In the genomic region with DNA sequence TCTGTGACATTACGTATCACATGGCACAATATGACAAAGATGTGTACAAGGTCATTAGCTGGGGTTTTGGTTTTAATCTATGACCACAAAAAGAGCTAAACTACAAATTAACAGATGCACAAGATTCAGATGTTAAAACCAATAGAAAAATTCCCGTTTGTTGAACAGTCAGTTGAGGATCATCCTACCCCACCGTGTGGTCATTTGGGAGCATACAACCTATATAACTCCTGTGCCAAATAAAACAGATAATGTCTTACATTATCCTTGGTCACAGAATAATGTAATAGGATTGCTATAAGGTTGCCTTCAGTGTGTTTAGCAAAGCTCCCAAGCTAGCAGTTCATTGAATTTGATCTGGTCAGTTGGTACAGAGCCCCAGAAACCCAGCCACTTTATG, we compare ENCODE assay signal across 17 cellular contexts.
DNase-seq lines count a peak whose midpoint lies in the region; ATAC-seq and TF ChIP-seq lines count a peak whose summit lies in the region.
"Had no signal": no experiment of that assay in that cellular context is flagged by ENCODE, and none has a peak within 500 bp of the region (broad histone marks: within the 10 kb centered on the region; RNA-seq: fewer than 3 reads in every experiment).

No MANE protein-coding gene starts in this region.

- no peak overlapping the region for H3K27ac ChIP-seq in RWPE2 (ENCODE audit: poor library complexity, severe bottlenecking)
- H3K27ac ChIP-seq: cardiac muscle cell, KMS-11, upper lobe of right lung had no signal

- H3K9me3 ChIP-seq in RWPE2 (ENCODE audit: severe bottlenecking), result no peaks in the 10 kb centered on the region
- H3K9me3 ChIP-seq: upper lobe of right lung had no signal

- no peaks in the 10 kb centered on the region for H3K36me3 ChIP-seq in GM06990 (ENCODE audit: control insufficient read depth, insufficient read depth, low read length)
- no peaks in the 10 kb centered on the region for H3K36me3 ChIP-seq in RWPE2 (ENCODE audit: low read depth)
- H3K36me3 ChIP-seq: cardiac muscle cell, upper lobe of right lung had no signal

- TF ChIP-seq CTCF in GM06990 (IDR thresholded peaks at IDR 0.05; ENCODE audit: insufficient read depth, low read length, poor library complexity, severe bottlenecking) (peak; percentile 5), RWPE2 (IDR thresholded peaks at IDR 0.05; ENCODE audit: poor library complexity, severe bottlenecking) (peak; percentile 26), foreskin fibroblast (IDR thresholded peaks at IDR 0.05; ENCODE audit: low read depth, low read length) (peak; percentile 8), GM13977 (IDR thresholded peaks at IDR 0.05; ENCODE audit: extremely low read depth, insufficient read depth, missing control alignments) (no peak)

- H3K4me3 ChIP-seq in GM06990 (replicated peaks; ENCODE audit: low read depth, low read length), result no peak overlapping the region
- no peak overlapping the region for H3K4me3 ChIP-seq in RWPE2 (ENCODE audit: severe bottlenecking)
- no peak overlapping the region for H3K4me3 ChIP-seq in foreskin fibroblast (ENCODE audit: low read depth in 1 of 2, low read length in 2 of 2)
- H3K4me3 ChIP-seq: cardiac muscle cell, upper lobe of right lung had no signal

- ATAC-seq in RWPE2 (ENCODE audit: low read depth) (no peak), HG03432 (IDR thresholded peaks at IDR 0.05; ENCODE audit: unreplicated experiment) (no peak), HG03139 (IDR thresholded peaks at IDR 0.05; ENCODE audit: unreplicated experiment) (no peak), GM21619 (IDR thresholded peaks at IDR 0.05; ENCODE audit: unreplicated experiment) (no peak)
- ATAC-seq: stimulated activated memory B cell treated with anti-CD40 and anti-IgM and Interleukin-4, amounts not matched to agents 10 μg/mL and 1 μg/mL and 100 μg/mL, for 72 hours had no signal

- DNase-seq in GM06990 (ENCODE audit: extremely low read depth, insufficient read length), result no peak
- peak; percentile 40 for DNase-seq in HuH-7 (ENCODE audit: low spot score)
- no peak for DNase-seq in RWPE2 (ENCODE audit: low spot score)
- peak in 1 of 2 donors; percentile 35 for DNase-seq in foreskin fibroblast
- DNase-seq in GM13977 (ENCODE audit: low spot score), result no peak
- DNase-seq: activated CD8-positive, alpha-beta memory T cell treated with anti-CD3 and anti-CD28 coated beads, Interleukin-2, amount 50 U/mL, for 4 hours; activated naive CD4-positive, alpha-beta T cell treated with anti-CD3 and anti-CD28 coated beads, Interleukin-2, amount 50 U/mL, for 16 hours; midbrain; NCI-H2029; SW 1271; upper lobe of right lung had no signal

- H3K27me3 ChIP-seq in GM06990 (replicated peaks; ENCODE audit: control insufficient read depth, insufficient read depth, low read length) (no peaks in the 10 kb centered on the region), RWPE2 (ENCODE audit: insufficient read depth, poor library complexity, severe bottlenecking) (peaks cover 5% of the 10 kb centered on the region)
- H3K27me3 ChIP-seq: cardiac muscle cell had no signal

- H3K4me1 ChIP-seq in RWPE2 (ENCODE audit: insufficient read depth, poor library complexity, severe bottlenecking), result no peaks in the 10 kb centered on the region
- H3K4me1 ChIP-seq: upper lobe of right lung had no signal

- in situ Hi-C loops in GM13977 (cut with MboI; ENCODE audit: low pct_unique_long_range_greater_than_20kb, low sequenced_read_pairs, unreplicated experiment), result loop anchor here (25.0 kb wide), 2 partner anchors 332 to 732 kb away; a partner anchor contains a TSS
